ENCODE assay signal across 1 cellular context in the genomic region with DNA sequence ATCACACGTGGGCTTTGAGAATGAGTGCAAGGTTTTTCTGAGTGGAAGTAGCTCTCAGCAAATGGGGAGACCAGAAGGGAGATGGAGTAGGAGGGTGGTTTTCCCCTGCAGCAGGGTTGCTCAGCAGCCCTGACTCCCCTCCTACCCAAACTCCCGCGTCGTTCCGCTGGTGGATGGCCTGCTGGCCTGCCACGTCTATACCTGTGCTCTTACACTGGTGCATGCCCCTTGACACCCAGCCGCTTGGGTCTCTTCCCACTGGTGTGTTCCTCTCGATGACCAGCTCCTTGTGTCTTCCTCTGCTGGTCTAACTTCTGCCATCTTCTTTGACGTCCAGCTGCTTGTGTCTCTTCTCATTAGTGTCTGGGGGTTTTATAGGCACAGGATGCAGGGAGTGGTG.
TF ChIP-seq lines count a peak whose summit lies in the region.

No MANE protein-coding gene starts in this region.

TF ChIP-seq in HEK293T, 16 proteins besides CTCF, POLR2A, EP300 and RAD21 (continued from another document):
- TF ChIP-seq FOXA1 (IDR thresholded peaks at IDR 0.05) = no peak
- no peak for TF ChIP-seq L3MBTL2 (conservative IDR thresholded peaks at IDR 0.05)
- TF ChIP-seq ZNF384 (IDR thresholded peaks at IDR 0.05) = no peak
- TF ChIP-seq ARNT (IDR thresholded peaks at IDR 0.05) = no peak
- no peak for TF ChIP-seq FOXK2 (IDR thresholded peaks at IDR 0.05)
- TF ChIP-seq, protein P1, sequence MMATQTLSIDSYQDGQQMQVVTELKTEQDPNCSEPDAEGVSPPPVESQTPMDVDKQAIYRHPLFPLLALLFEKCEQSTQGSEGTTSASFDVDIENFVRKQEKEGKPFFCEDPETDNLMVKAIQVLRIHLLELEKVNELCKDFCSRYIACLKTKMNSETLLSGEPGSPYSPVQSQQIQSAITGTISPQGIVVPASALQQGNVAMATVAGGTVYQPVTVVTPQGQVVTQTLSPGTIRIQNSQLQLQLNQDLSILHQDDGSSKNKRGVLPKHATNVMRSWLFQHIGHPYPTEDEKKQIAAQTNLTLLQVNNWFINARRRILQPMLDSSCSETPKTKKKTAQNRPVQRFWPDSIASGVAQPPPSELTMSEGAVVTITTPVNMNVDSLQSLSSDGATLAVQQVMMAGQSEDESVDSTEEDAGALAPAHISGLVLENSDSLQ (IDR thresholded peaks at IDR 0.05) = no peak
- TF ChIP-seq FOXM1 (IDR thresholded peaks at IDR 0.05; ENCODE audit: borderline replicate concordance) = no peak
- TF ChIP-seq SUZ12 (IDR thresholded peaks at IDR 0.05) = no peak
- TF ChIP-seq LEF1 (IDR thresholded peaks at IDR 0.05; ENCODE audit: borderline replicate concordance) = no peak
- no peak for TF ChIP-seq NFRKB (IDR thresholded peaks at IDR 0.05)
- TF ChIP-seq SP1 (IDR thresholded peaks at IDR 0.05) = no peak
- no peak for TF ChIP-seq ELF4 (IDR thresholded peaks at IDR 0.05)
- no peak for TF ChIP-seq TARDBP (IDR thresholded peaks at IDR 0.05)
- TF ChIP-seq CTBP1 (IDR thresholded peaks at IDR 0.05; ENCODE audit: borderline replicate concordance) = no peak
- TF ChIP-seq HDGF (IDR thresholded peaks at IDR 0.05; ENCODE audit: borderline replicate concordance) = no peak
